ENCODE assay signal across 22 cellular contexts in the genomic region with DNA sequence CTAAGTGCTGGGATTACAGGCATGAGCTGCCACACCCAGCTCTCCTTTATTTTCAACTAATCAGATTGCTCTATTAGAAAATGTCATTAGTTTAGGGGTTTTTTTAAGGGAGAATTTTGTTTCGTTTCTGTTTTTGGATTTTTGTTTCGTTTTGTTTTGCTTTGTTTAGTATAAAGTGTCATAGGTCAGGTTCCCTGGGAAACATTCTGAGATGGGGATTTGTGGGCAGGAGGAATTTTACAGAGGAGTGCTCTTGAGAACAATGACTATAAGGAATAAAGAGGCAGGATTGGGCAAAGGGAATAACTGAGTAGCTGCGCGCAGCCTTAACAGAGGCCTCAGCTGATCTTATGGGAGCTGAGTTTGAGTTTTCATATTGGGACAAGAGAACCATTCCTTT.
"Had no signal": no experiment of that assay in that cellular context is flagged by ENCODE, and none has a peak within 500 bp of the region (broad histone marks: within the 10 kb centered on the region; RNA-seq: fewer than 3 reads in every experiment).

No MANE protein-coding gene starts in this region.

- H3K4me3 ChIP-seq: coronary artery, lower lobe of right lung, pancreas, right lobe of liver, spleen, thyroid gland had no signal

- ATAC-seq: activated naive CD8-positive, alpha-beta T cell treated with anti-CD3 and anti-CD28 coated beads, Interleukin-2, amount 50 U/mL, for 24 hours; left colon; lower lobe of right lung; natural killer cell treated with Interleukin-12 subunit alpha and Interleukin-12 subunit beta and Interleukin-15 and Interleukin-18, amount 100 ng/mL, for 72 hours; pancreas; right lobe of liver had no signal

- H3K4me1 ChIP-seq: lower lobe of right lung, pancreas, spleen, thyroid gland had no signal

- DNase-seq: activated CD4-positive, alpha-beta T cell treated with anti-CD3 and anti-CD28 coated beads for 1 hour; activated CD8-positive, alpha-beta memory T cell treated with anti-CD3 and anti-CD28 coated beads for 24 hours; activated CD8-positive, alpha-beta memory T cell treated with anti-CD3 and anti-CD28 coated beads, Interleukin-2, amount 50 U/mL, for 48 hours; activated effector memory CD4-positive, alpha-beta T cell treated with Interleukin-2 at 50 U/mL for 16 hours; activated naive CD4-positive, alpha-beta T cell treated with anti-CD3 and anti-CD28 coated beads, Interleukin-2, amount 10 ng/mL, durations not matched to agents 7 days and 5 days; activated naive CD8-positive, alpha-beta T cell treated with anti-CD3 and anti-CD28 coated beads, Interleukin-2, amount 50 U/mL, for 24 hours; activated T-cell treated with anti-CD3 and anti-CD28 coated beads, Interleukin-2, amount 50 U/mL, for 48 hours; aorta; islet precursor cell; left colon; lower lobe of right lung; pancreas; right lobe of liver; spleen; stimulated activated CD8-positive, alpha-beta memory T cell treated with anti-CD3 and anti-CD28 coated beads, Interleukin-4, amount 100 ng/mL, for 48 hours; stimulated activated naive CD4-positive, alpha-beta T cell; thyroid gland; WERI-Rb-1 had no signal

- H3K27ac ChIP-seq: coronary artery, lower lobe of right lung, neutrophil, pancreas, right lobe of liver, spleen, thyroid gland, WERI-Rb-1 had no signal

- FAIRE-seq: pancreas, urothelium cell line had no signal

- H3K27me3 ChIP-seq: neutrophil, pancreas, right lobe of liver, spleen, thyroid gland had no signal

- H3K36me3 ChIP-seq: lower lobe of right lung, neutrophil, pancreas, right lobe of liver, spleen, thyroid gland, WERI-Rb-1 had no signal

- H3K9me3 ChIP-seq: neutrophil, pancreas, right lobe of liver, thyroid gland had no signal
